13 cellular contexts compared by ENCODE assay signal in the genomic region with DNA sequence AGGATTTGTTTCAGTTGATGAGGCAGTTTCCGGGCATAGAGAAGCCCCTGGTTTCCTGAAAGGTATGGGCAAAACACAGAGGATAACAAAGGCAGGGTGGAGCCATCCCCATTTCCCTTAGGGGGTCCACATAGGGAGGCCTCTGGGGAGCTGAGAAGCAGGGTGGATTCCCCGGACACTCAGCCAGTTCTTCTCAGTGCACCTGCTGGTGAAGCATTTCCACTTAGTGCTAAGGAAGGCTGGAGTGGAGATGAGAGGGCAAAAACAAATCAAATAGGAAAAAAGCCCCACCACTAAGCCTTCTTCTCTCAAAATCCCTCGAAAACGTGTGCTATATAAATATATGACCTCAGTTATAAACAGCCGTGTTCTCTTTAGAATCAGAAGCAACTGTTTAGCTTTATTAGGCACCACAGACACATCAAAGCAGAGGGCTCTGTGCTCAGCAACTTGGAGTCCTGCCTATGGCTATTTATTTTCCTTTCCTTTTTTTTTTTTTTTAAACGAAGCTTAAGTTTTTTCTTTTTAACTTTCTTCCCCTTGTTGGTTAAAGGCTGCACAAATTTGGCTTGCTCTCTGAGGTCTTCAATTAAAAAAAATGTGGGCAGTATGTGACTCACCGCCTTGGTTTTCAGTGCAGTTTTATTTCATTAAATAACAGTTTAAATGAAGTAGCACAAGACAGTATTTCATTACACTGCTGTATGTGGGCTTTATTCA.
DNase-seq lines count a peak whose midpoint lies in the region; ATAC-seq and TF ChIP-seq lines count a peak whose summit lies in the region.
"Had no signal": no experiment of that assay in that cellular context is flagged by ENCODE, and none has a peak within 500 bp of the region (broad histone marks: within the 10 kb centered on the region; RNA-seq: fewer than 3 reads in every experiment).

No MANE protein-coding gene starts in this region.

- TF ChIP-seq CTCF in esophagus squamous epithelium (IDR thresholded peaks at IDR 0.05): no peak

- no peaks in the 10 kb centered on the region for H3K36me3 ChIP-seq in esophagus squamous epithelium
- H3K36me3 ChIP-seq: adrenal gland had no signal

- peaks cover 4% of the 10 kb centered on the region for H3K4me1 Mint-ChIP-seq in activated CD8-positive, alpha-beta memory T cell treated with anti-CD3 and anti-CD28 coated beads, Interleukin-2, amount 10 ng/mL, durations not matched to agents 7 days and 5 days

- H3K4me3 Mint-ChIP-seq in activated CD8-positive, alpha-beta memory T cell treated with anti-CD3 and anti-CD28 coated beads, Interleukin-2, amount 10 ng/mL, durations not matched to agents 7 days and 5 days: no peak overlapping the region

- no peak overlapping the region for H3K27ac Mint-ChIP-seq in activated CD8-positive, alpha-beta memory T cell treated with anti-CD3 and anti-CD28 coated beads, Interleukin-2, amount 10 ng/mL, durations not matched to agents 7 days and 5 days

- H3K9me3 Mint-ChIP-seq in activated CD8-positive, alpha-beta memory T cell treated with anti-CD3 and anti-CD28 coated beads, Interleukin-2, amount 10 ng/mL, durations not matched to agents 7 days and 5 days (ENCODE audit: low read depth): no peaks in the 10 kb centered on the region

- no peaks in the 10 kb centered on the region for H3K27me3 ChIP-seq in esophagus squamous epithelium
- H3K27me3 ChIP-seq: adrenal gland had no signal

- peaks cover 3 to 43% (median 24%) of the 10 kb centered on the region in 3 donors for H3K4me1 ChIP-seq in esophagus squamous epithelium
- H3K4me1 ChIP-seq: Caco-2 had no signal

- TF ChIP-seq POLR2A in esophagus squamous epithelium (IDR thresholded peaks at IDR 0.05): no peak

- no peaks in the 10 kb centered on the region for H3K9me3 ChIP-seq in esophagus squamous epithelium
- H3K9me3 ChIP-seq: adrenal gland, Caco-2 had no signal

- intact Hi-C loops in esophagus squamous epithelium (cut with DNase I): no loop called here

- H3K36me3 Mint-ChIP-seq in activated CD8-positive, alpha-beta memory T cell treated with anti-CD3 and anti-CD28 coated beads, Interleukin-2, amount 10 ng/mL, durations not matched to agents 7 days and 5 days: no peaks in the 10 kb centered on the region

- H3K4me3 ChIP-seq in esophagus squamous epithelium: peak overlapping the region in 1 of 4 donors; percentile 40
- H3K4me3 ChIP-seq: K562 had no signal

- CTCF ChIA-PET in activated CD8-positive, alpha-beta memory T cell treated with anti-CD3 and anti-CD28 coated beads, Interleukin-2, amount 10 ng/mL, durations not matched to agents 7 days and 5 days (lab: Charles Lee): no interaction called here

- 8 to 22% methylated on average over 5 to 6 of the region's 7 CpGs for WGBS in esophagus squamous epithelium, 2 donors

- ATAC-seq in activated CD8-positive, alpha-beta memory T cell treated with anti-CD3 and anti-CD28 coated beads, Interleukin-2, amount 10 ng/mL, durations not matched to agents 7 days and 5 days: no peak
- ATAC-seq: K562 had no signal

- peaks cover 41% of the 10 kb centered on the region for H3K27me3 Mint-ChIP-seq in activated CD8-positive, alpha-beta memory T cell treated with anti-CD3 and anti-CD28 coated beads, Interleukin-2, amount 10 ng/mL, durations not matched to agents 7 days and 5 days

- peak overlapping the region in 3 of 4 donors; percentile 42 to 80 (median 50) for H3K27ac ChIP-seq in esophagus squamous epithelium

- peak; percentile 41 for DNase-seq in COLO829 (ENCODE audit: low spot score)
- peak; percentile 33 for DNase-seq in NCI-H226
- no peak for DNase-seq in esophagus squamous epithelium (lab: John Stamatoyannopoulos, UW)
- peak; percentile 63 for DNase-seq in renal cortical epithelial cell (ENCODE audit: low read depth)
- no peak for DNase-seq in activated CD8-positive, alpha-beta memory T cell treated with anti-CD3 and anti-CD28 coated beads, Interleukin-2, amount 10 ng/mL, durations not matched to agents 7 days and 5 days
- no peak for DNase-seq in activated CD8-positive, alpha-beta memory T cell treated with anti-CD3 and anti-CD28 coated beads, Interleukin-2, amount 50 U/mL, for 48 hours
- DNase-seq in HuH-7.5 (ENCODE audit: low spot score): no peak
- DNase-seq in NCI-H1436 (lab: John Stamatoyannopoulos, UW): no peak
- DNase-seq: activated CD8-positive, alpha-beta memory T cell treated with anti-CD3 and anti-CD28 coated beads for 24 hours; Caco-2; SW 1271 had no signal

Comparison
In these comparisons a context has a peak if more than half of its experiments do, and no peak if none do; other contexts are left out.
1. DNase-seq: peak in COLO829 (single experiment), NCI-H226 (single experiment) and renal cortical epithelial cell (single experiment); none in esophagus squamous epithelium (single experiment), activated CD8-positive, alpha-beta memory T cell treated with anti-CD3 and anti-CD28 coated beads, Interleukin-2, amount 10 ng/mL, durations not matched to agents 7 days and 5 days (single experiment), activated CD8-positive, alpha-beta memory T cell treated with anti-CD3 and anti-CD28 coated beads, Interleukin-2, amount 50 U/mL, for 48 hours (single experiment), HuH-7.5 (single experiment) and NCI-H1436 (single experiment).